26 cellular contexts compared by ENCODE assay signal in the genomic region with DNA sequence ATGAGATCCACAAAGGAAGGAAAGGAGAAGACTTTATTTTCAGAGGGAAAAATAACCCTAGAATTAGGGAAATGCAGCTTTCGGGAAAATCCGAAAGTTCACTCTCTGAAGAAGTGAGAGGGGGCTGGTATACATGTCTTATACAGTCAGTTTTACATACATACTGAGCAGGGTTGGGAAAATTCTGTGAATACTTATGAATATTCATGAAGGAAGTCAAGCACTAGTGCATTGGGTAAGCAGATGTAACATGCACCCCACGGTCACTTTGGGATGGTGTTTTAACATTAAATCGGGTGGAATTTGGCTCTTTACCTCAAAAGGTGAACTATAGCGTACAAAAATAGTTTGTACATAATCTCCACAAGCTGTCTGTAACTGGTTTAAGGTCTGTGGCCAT. TPM values are rescaled to one million over a fixed set of nuclear protein-coding genes. Genes with fewer than 3 reads are reported as not detected.
"Had no signal": no experiment of that assay in that cellular context is flagged by ENCODE, and none has a peak within 500 bp of the region (broad histone marks: within the 10 kb centered on the region; RNA-seq: fewer than 3 reads in every experiment).

No MANE protein-coding gene starts in this region.

- DNase-seq: Kasumi-1, MV-4-11, NCI-H1048, NCI-H1105, NCI-H1417, NCI-H1436 treated with DMSO at 0.1 percent for 48 hours, NCI-H1694, NCI-H187 treated with DMSO at 0.1 percent for 48 hours, NCI-H2029 treated with DMSO at 0.1 percent for 48 hours, NCI-H2171 treated with DMSO at 0.1 percent for 48 hours, NCI-H524, NCI-H526 treated with DMSO at 0.1 percent for 48 hours, NCI-H748 treated with DMSO at 0.1 percent for 48 hours, OCI-M1, PC-9, Peyer's patch, SHP77 treated with DMSO at 0.1 percent for 48 hours, SJCRH30 had no signal

- H3K9me3 ChIP-seq: Peyer's patch, SJCRH30 had no signal

- H3K27me3 ChIP-seq: Peyer's patch had no signal

- H3K36me3 Mint-ChIP-seq: IgD-negative memory B cell had no signal

- H3K4me1 ChIP-seq: Peyer's patch, SJCRH30 had no signal

- H3K9ac ChIP-seq: KMS-11 had no signal

- H3K9me3 Mint-ChIP-seq: IgD-negative memory B cell had no signal

- ATAC-seq: K562, Right ventricle myocardium inferior had no signal

- H3K27ac Mint-ChIP-seq: IgD-negative memory B cell had no signal

- H3K4me3 ChIP-seq: K562, PC-9, Peyer's patch, SJCRH30 had no signal

- H3K27ac ChIP-seq: HL-60, KMS-11, PC-9, Peyer's patch, SJCRH30 had no signal

- H3K36me3 ChIP-seq: Peyer's patch, SJCRH30 had no signal

- H3K4me2 ChIP-seq: KMS-11, PC-9 had no signal

RNA-seq across cellular contexts. Expression of gene KLRF1, which starts 15.6 kb away (rescaled TPM):
- total RNA-seq: MCF 10A, PC-9, Peyer's patch, RPMI7951, SJCRH30 had no signal

RNA-seq across cellular contexts. Expression of gene CD69, which starts 51.0 kb away (rescaled TPM):
- total RNA-seq: MCF 10A, NCI-H460, PC-9, RPMI7951, SJCRH30 had no signal

RNA-seq across cellular contexts. Expression of gene CLEC2B, which starts 57.5 kb away (rescaled TPM):
- total RNA-seq: SJCRH30 had no signal
